Comparison of ENCODE assay signal across 3 cellular contexts in genomic region chr17:55587608-55588139, GRCh38.
TF ChIP-seq lines count a peak whose summit lies in the region.

No MANE protein-coding gene starts in this region.

TF ChIP-seq in IMR-90, 13 proteins besides CTCF, POLR2A, EP300 and RAD21:
- TF ChIP-seq MAFK (IDR thresholded peaks at IDR 0.05; ENCODE audit: low read depth, low read length) (no peak), MXI1 (IDR thresholded peaks at IDR 0.05; ENCODE audit: borderline replicate concordance, low read depth, low read length) (no peak), MAZ (IDR thresholded peaks at IDR 0.05; ENCODE audit: borderline replicate concordance, low read depth, low read length) (no peak), CHD1 (IDR thresholded peaks at IDR 0.05; ENCODE audit: low read depth, low read length) (no peak), RFX5 (IDR thresholded peaks at IDR 0.05; ENCODE audit: low read depth, low read length) (no peak), ELK1 (IDR thresholded peaks at IDR 0.05; ENCODE audit: borderline replicate concordance, low read depth, low read length) (no peak), CEBPB (IDR thresholded peaks at IDR 0.05; ENCODE audit: low read depth, low read length) (no peak), SMC3 (IDR thresholded peaks at IDR 0.05; ENCODE audit: low read depth, low read length) (no peak), RCOR1 (IDR thresholded peaks at IDR 0.05; ENCODE audit: insufficient replicate concordance, low read length) (no peak), BHLHE40 (IDR thresholded peaks at IDR 0.05; ENCODE audit: low read depth, low read length) (no peak)
- TF ChIP-seq, protein P1, sequence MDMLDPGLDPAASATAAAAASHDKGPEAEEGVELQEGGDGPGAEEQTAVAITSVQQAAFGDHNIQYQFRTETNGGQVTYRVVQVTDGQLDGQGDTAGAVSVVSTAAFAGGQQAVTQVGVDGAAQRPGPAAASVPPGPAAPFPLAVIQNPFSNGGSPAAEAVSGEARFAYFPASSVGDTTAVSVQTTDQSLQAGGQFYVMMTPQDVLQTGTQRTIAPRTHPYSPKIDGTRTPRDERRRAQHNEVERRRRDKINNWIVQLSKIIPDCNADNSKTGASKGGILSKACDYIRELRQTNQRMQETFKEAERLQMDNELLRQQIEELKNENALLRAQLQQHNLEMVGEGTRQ (IDR thresholded peaks at IDR 0.05; ENCODE audit: low read depth, low read length): no peak
TF ChIP-seq in IMR-90: peak in this region for 0.

TF ChIP-seq in HepG2, 621 proteins besides CTCF, POLR2A, EP300 and RAD21:
- TF ChIP-seq ATF7-NPFF (CRISPR knock-in tag; IDR thresholded peaks at IDR 0.05; ENCODE audit: low read depth) (no peak), KAT8 (CRISPR knock-in tag; IDR thresholded peaks at IDR 0.05) (no peak), KLF11 (CRISPR knock-in tag; IDR thresholded peaks at IDR 0.05) (no peak), MAX (IDR thresholded peaks at IDR 0.05) (no peak), FOXP1 (IDR thresholded peaks at IDR 0.05) (no peak), FOXP1 (CRISPR knock-in tag; IDR thresholded peaks at IDR 0.05) (no peak), YY1 (IDR thresholded peaks at IDR 0.05; ENCODE audit: insufficient read depth, insufficient replicate concordance, low read depth, low read length) (no peak), CREB1 (IDR thresholded peaks at IDR 0.05) (peak; percentile 35; the same call in 1 of the 2 replicates), CREB1 (CRISPR knock-in tag; IDR thresholded peaks at IDR 0.05) (no peak), GTF3A (CRISPR knock-in tag; conservative IDR thresholded peaks at IDR 0.05) (no peak), CENPX (CRISPR knock-in tag; IDR thresholded peaks at IDR 0.05) (no peak)

TF ChIP-seq in GM23338, 12 proteins besides CTCF, POLR2A, EP300 and RAD21:
- TF ChIP-seq ZNF114 (CRISPR knock-in tag; IDR thresholded peaks at IDR 0.05) (no peak), EZH2phosphoT487 (IDR thresholded peaks at IDR 0.05; ENCODE audit: unreplicated experiment) (no peak), ZNF331 (CRISPR knock-in tag; IDR thresholded peaks at IDR 0.05; ENCODE audit: low read depth) (no peak), NANOG (IDR thresholded peaks at IDR 0.05; ENCODE audit: borderline replicate concordance) (no peak), ETS1 (IDR thresholded peaks at IDR 0.05) (no peak), EZH2 (IDR thresholded peaks at IDR 0.05; ENCODE audit: low read depth, unreplicated experiment) (no peak)
TF ChIP-seq in GM23338: peak in this region for 0.
